Comparison of ENCODE assay signal across 12 cellular contexts in genomic region chr13:52024481-52024880, GRCh38. TPM values are rescaled to one million over a fixed set of nuclear protein-coding genes. Genes with fewer than 3 reads are reported as not detected.
DNase-seq lines count a peak whose midpoint lies in the region; ATAC-seq and TF ChIP-seq lines count a peak whose summit lies in the region.
"Had no signal": no experiment of that assay in that cellular context is flagged by ENCODE, and none has a peak within 500 bp of the region (broad histone marks: within the 10 kb centered on the region; RNA-seq: fewer than 3 reads in every experiment).

Gene UTP14C (plus strand): TSS chr13:52024691. CDS start chr13:52028805, 4,114 bp downstream.

- TF ChIP-seq CTCF in mammary epithelial cell (conservative IDR thresholded peaks at IDR 0.05 in 1 of 2, IDR thresholded peaks at IDR 0.05 in 1 of 2; ENCODE audit: extremely low read depth in 1 of 2, insufficient read depth in 1 of 2, low read depth in 1 of 2, low read length in 2 of 2) (no peak), kidney epithelial cell (IDR thresholded peaks at IDR 0.05; ENCODE audit: insufficient read depth, low read length, poor library complexity, severe bottlenecking) (no peak)

- H3K9ac ChIP-seq in mammary epithelial cell (ENCODE audit: insufficient read depth, low read length), result no peak within 1 kb of the TSS
- no peak within 1 kb of the TSS for H3K9ac ChIP-seq in skeletal muscle tissue (ENCODE audit: low read depth in 1 of 3, low read length in 3 of 3)

- H3K36me3 ChIP-seq in mammary epithelial cell (ENCODE audit: insufficient read depth, low read length) (peaks cover 12% of the 10 kb centered on the region), kidney epithelial cell (ENCODE audit: control insufficient read depth, insufficient read depth, low read length) (no peaks in the 10 kb centered on the region), skeletal muscle tissue (ENCODE audit: control insufficient read depth in 3 of 3, insufficient read depth in 3 of 3, low read length in 3 of 3) (peaks cover 6 to 40% (median 28%) of the 10 kb centered on the region in 3 donors)
- peaks cover 5 to 76% (median 12%) of the 10 kb centered on the region in 3 experiments for H3K36me3 ChIP-seq in naive thymus-derived CD4-positive, alpha-beta T cell (ENCODE audit: control insufficient read depth in 2 of 3, insufficient read depth in 3 of 3, low read length in 3 of 3)

- H3K4me1 Mint-ChIP-seq in naive thymus-derived CD4-positive, alpha-beta T cell, result peaks cover 5 to 63% (median 44%) of the 10 kb centered on the region in 7 donors
- H3K4me1 Mint-ChIP-seq: activated naive CD4-positive, alpha-beta T cell treated with anti-CD3 and anti-CD28 coated beads, Interleukin-2, amount 10 ng/mL, durations not matched to agents 7 days and 5 days had no signal

- H3K27me3 ChIP-seq in mammary epithelial cell (ENCODE audit: insufficient read depth, low read length), result no peaks in the 10 kb centered on the region
- H3K27me3 ChIP-seq in kidney epithelial cell (ENCODE audit: control insufficient read depth, insufficient read depth, low read length), result no peaks in the 10 kb centered on the region
- no peaks in the 10 kb centered on the region for H3K27me3 ChIP-seq in skeletal muscle tissue (ENCODE audit: control insufficient read depth in 3 of 3, insufficient read depth in 3 of 3, low read length in 3 of 3)
- no peaks in the 10 kb centered on the region for H3K27me3 ChIP-seq in naive thymus-derived CD4-positive, alpha-beta T cell (ENCODE audit: control insufficient read depth in 2 of 2, insufficient read depth in 2 of 2, low read length in 2 of 2)

- no peak within 1 kb of the TSS for H3K27ac ChIP-seq in mammary epithelial cell (ENCODE audit: insufficient read depth, low read depth, low read length)
- H3K27ac ChIP-seq in skeletal muscle tissue (ENCODE audit: low read depth, low read length), result no peak within 1 kb of the TSS
- H3K27ac ChIP-seq in naive thymus-derived CD4-positive, alpha-beta T cell (ENCODE audit: low read depth, low read length), result no peak within 1 kb of the TSS

- peaks cover 12% of the 10 kb centered on the region for H3K79me2 ChIP-seq in mammary epithelial cell (ENCODE audit: insufficient read depth, low read length)

- peaks cover 49 to 97% (median 93%) of the 10 kb centered on the region in 5 donors for H3K36me3 Mint-ChIP-seq in naive thymus-derived CD4-positive, alpha-beta T cell

- no peak within 1 kb of the TSS for H3K27ac Mint-ChIP-seq in naive thymus-derived CD4-positive, alpha-beta T cell
- H3K27ac Mint-ChIP-seq: activated naive CD4-positive, alpha-beta T cell treated with anti-CD3 and anti-CD28 coated beads, Interleukin-2, amount 10 ng/mL, durations not matched to agents 7 days and 5 days had no signal

- no peak within 1 kb of the TSS for H3K4me3 ChIP-seq in mammary epithelial cell (replicated peaks in 1 of 3; ENCODE audit: insufficient read depth in 1 of 3, low read depth in 2 of 3, low read length in 3 of 3)
- no peak within 1 kb of the TSS for H3K4me3 ChIP-seq in kidney epithelial cell (ENCODE audit: low read depth, low read length)
- no peak within 1 kb of the TSS for H3K4me3 ChIP-seq in skeletal muscle tissue (ENCODE audit: low read length in 3 of 3)
- H3K4me3 ChIP-seq in naive thymus-derived CD4-positive, alpha-beta T cell (ENCODE audit: low read length), result no peak within 1 kb of the TSS

- H4K20me1 ChIP-seq in mammary epithelial cell (ENCODE audit: insufficient read depth, low read length), result no peaks in the 10 kb centered on the region

- TSS peak; percentile 25 for BruUV-seq in mammary epithelial cell (replicated peaks; lab: Mats Ljungman, UMichigan)

- no peaks in the 10 kb centered on the region for H3K27me3 Mint-ChIP-seq in naive thymus-derived CD4-positive, alpha-beta T cell
- H3K27me3 Mint-ChIP-seq: activated naive CD4-positive, alpha-beta T cell treated with anti-CD3 and anti-CD28 coated beads, Interleukin-2, amount 10 ng/mL, durations not matched to agents 7 days and 5 days; CD4-positive, CD25-positive, alpha-beta regulatory T cell had no signal

- CTCF ChIA-PET in mammary epithelial cell (lab: Charles Lee; ENCODE audit: low non-redundant PET), result interaction anchor here (0.6 kb wide), 1 partner anchor 79 kb away, joined by 3 read pairs; no protein-coding TSS in a partner anchor
- CTCF ChIA-PET in naive thymus-derived CD4-positive, alpha-beta T cell (lab: Charles Lee), result interaction anchor here (0.6 kb wide), 1 partner anchor 65 kb away, joined by 8 read pairs; no protein-coding TSS in a partner anchor

- DNase-seq in LHCN-M2 (ENCODE audit: low read depth) (no peak), mammary epithelial cell (peak; percentile 67), kidney epithelial cell (ENCODE audit: low read depth) (no peak)
- DNase-seq in naive thymus-derived CD4-positive, alpha-beta T cell, result no peak
- no peak for DNase-seq in stimulated activated naive CD8-positive, alpha-beta T cell treated with anti-CD3 and anti-CD28 coated beads, Interleukin-15, Interleukin-2, amounts not matched to agents 100 U/mL and 50 U/mL, for 24 hours
- DNase-seq: activated naive CD4-positive, alpha-beta T cell treated with anti-CD3 and anti-CD28 coated beads, Interleukin-2, amount 10 ng/mL, durations not matched to agents 7 days and 5 days; CD4-positive, CD25-positive, alpha-beta regulatory T cell; midbrain; NCI-H1417; NCI-H69 had no signal

- H3K9me3 Mint-ChIP-seq in naive thymus-derived CD4-positive, alpha-beta T cell, result peaks cover 3 to 44% (median 14%) of the 10 kb centered on the region in 11 donors

- no peak for ATAC-seq in HG03280 (IDR thresholded peaks at IDR 0.05; ENCODE audit: unreplicated experiment)
- no peak for ATAC-seq in naive thymus-derived CD4-positive, alpha-beta T cell
- no peak for ATAC-seq in stimulated activated naive CD8-positive, alpha-beta T cell treated with anti-CD3 and anti-CD28 coated beads, Interleukin-15, Interleukin-2, amounts not matched to agents 100 U/mL and 50 U/mL, for 24 hours

- H3K4me1 ChIP-seq in mammary epithelial cell (ENCODE audit: insufficient read depth, low read length), result no peaks in the 10 kb centered on the region
- H3K4me1 ChIP-seq in skeletal muscle tissue (ENCODE audit: control insufficient read depth in 3 of 3, insufficient read depth in 3 of 3, low read length in 3 of 3), result peaks cover 0 to 4% (median 0%) of the 10 kb centered on the region in 3 donors
- H3K4me1 ChIP-seq in naive thymus-derived CD4-positive, alpha-beta T cell (ENCODE audit: control insufficient read depth in 2 of 2, insufficient read depth in 2 of 2, low read length in 2 of 2), result no peaks in the 10 kb centered on the region

- in situ Hi-C loops in mammary epithelial cell (cut with MboI; ENCODE audit: low sequenced_read_pairs in 2 of 2), result loop anchor here in 1 of 2 donors (25.0 kb wide), 1 partner anchor 438 kb away; the partner anchor contains the start of genes CKAP2 and VPS36

- H3K4me2 ChIP-seq in mammary epithelial cell (ENCODE audit: insufficient read depth, low read depth, low read length), result no peak within 1 kb of the TSS

- no peak within 1 kb of the TSS for H2AFZ ChIP-seq in mammary epithelial cell (ENCODE audit: low read depth, low read length)

- dilution Hi-C loops in mammary epithelial cell (cut with HindIII; ENCODE audit: low sequenced_read_pairs), result no loop called here

- peak within 1 kb of the TSS in 4 of 10 donors; percentile 3 to 49 (median 19) for H3K4me3 Mint-ChIP-seq in naive thymus-derived CD4-positive, alpha-beta T cell
- H3K4me3 Mint-ChIP-seq: activated naive CD4-positive, alpha-beta T cell treated with anti-CD3 and anti-CD28 coated beads, Interleukin-2, amount 10 ng/mL, durations not matched to agents 7 days and 5 days; CD4-positive, CD25-positive, alpha-beta regulatory T cell had no signal

- WGBS in mammary epithelial cell (ENCODE audit: low coverage, missing lambda C conversion rate), result 92% methylated on average over 3 of the region's 3 CpGs

- intact Hi-C loops in mammary epithelial cell (cut with micrococcal nuclease), result no loop called here
- intact Hi-C loops in naive thymus-derived CD4-positive, alpha-beta T cell (cut with micrococcal nuclease), result no loop called here

- no peaks in the 10 kb centered on the region for H3K9me3 ChIP-seq in mammary epithelial cell (replicated peaks; ENCODE audit: insufficient read depth, low read length)
- H3K9me3 ChIP-seq in skeletal muscle tissue (ENCODE audit: control insufficient read depth in 3 of 3, low read length in 3 of 3), result no peaks in the 10 kb centered on the region
- peaks cover 0 to 4% (median 0%) of the 10 kb centered on the region in 3 experiments for H3K9me3 ChIP-seq in naive thymus-derived CD4-positive, alpha-beta T cell (ENCODE audit: control insufficient read depth in 2 of 3, low read length in 3 of 3)

- POLR2A ChIA-PET in naive thymus-derived CD4-positive, alpha-beta T cell (lab: Charles Lee), result no interaction called here

RNA-seq across cellular contexts. Expression of gene UTP14C, which starts in this region (rescaled TPM):
- total RNA-seq in LHCN-M2 (2014; rRNA removed) (9.6 and 12.2 TPM in 2 replicates), mammary epithelial cell (10 to 100 TPM; 12.0 to 12.2 TPM), kidney epithelial cell (18.3 and 19.6 TPM in 2 replicates), skeletal muscle tissue (12.5 TPM)
- 4.9 TPM for polyA plus RNA-seq in LHCN-M2 (2012)
- polyA plus RNA-seq in mammary epithelial cell, result 7.1 TPM
- polyA minus RNA-seq in mammary epithelial cell, result 8.2 TPM
- 10 to 100 TPM in 3 of 5 experiments, 1 to 10 TPM in 2; 4.2 to 17.2 (median 12.9) TPM for total RNA-seq in naive thymus-derived CD4-positive, alpha-beta T cell
- 1 to 10 TPM; 2.0 to 3.5 TPM for polyA plus RNA-seq in naive thymus-derived CD4-positive, alpha-beta T cell
